Comparison of ENCODE assay signal across 9 cellular contexts in genomic region chr4:2689825-2690700, GRCh38.
A peak's percentile ranks its signal among the peaks of the same experiment; 100 is the strongest.
DNase-seq lines count a peak whose midpoint lies in the region; ATAC-seq, FAIRE-seq and TF ChIP-seq lines count a peak whose summit lies in the region.
"Had no signal": no experiment of that assay in that cellular context is flagged by ENCODE, and none has a peak within 500 bp of the region (broad histone marks: within the 10 kb centered on the region; RNA-seq: fewer than 3 reads in every experiment).

No MANE protein-coding gene starts in this region.

- no peaks in the 10 kb centered on the region for H3K27me3 ChIP-seq in CD4-positive, CD25-positive, alpha-beta regulatory T cell (ENCODE audit: control insufficient read depth, insufficient read depth, low read length)
- no peaks in the 10 kb centered on the region for H3K27me3 ChIP-seq in OCI-LY3 (ENCODE audit: low read depth, low read length)
- H3K27me3 ChIP-seq: upper lobe of left lung had no signal

- no peaks in the 10 kb centered on the region for H3K4me1 ChIP-seq in CD4-positive, CD25-positive, alpha-beta regulatory T cell (ENCODE audit: control insufficient read depth, insufficient read depth, low read length, poor library complexity, severe bottlenecking)
- H3K4me1 ChIP-seq in OCI-LY3 (ENCODE audit: low read length) = peaks cover 33% of the 10 kb centered on the region
- H3K4me1 ChIP-seq in kidney (ENCODE audit: control insufficient read depth in 1 of 2, insufficient read depth in 1 of 2, low read depth in 1 of 2, low read length in 2 of 2) = peaks cover 0 to 2% of the 10 kb centered on the region in 2 donors

- FAIRE-seq in kidney (lab: Jason Lieb, UNC) = no peak

- peak in 1 of 3 donors; percentile 18 for DNase-seq in CD4-positive, CD25-positive, alpha-beta regulatory T cell
- peak; percentile 34 for DNase-seq in fibroblast of villous mesenchyme (ENCODE audit: low read depth)
- DNase-seq in T-helper 9 cell = no peak
- no peak for DNase-seq in GM10248 (ENCODE audit: extremely low spot score)
- DNase-seq in kidney = no peak
- no peak for DNase-seq in ecto neural progenitor cell (ENCODE audit: low spot score)

- peak overlapping the region; percentile 36 for H3K4me2 ChIP-seq in OCI-LY3 (ENCODE audit: low read length)

- H3K4me3 Mint-ChIP-seq in CD4-positive, CD25-positive, alpha-beta regulatory T cell = peak overlapping the region in 1 of 4 donors; percentile 7

- CTCF ChIA-PET in GM10248 (lab: Yijun Ruan, JAX) = interaction anchor here (1.4 to 2.7 kb wide), 4 partner anchors 9 to 155 kb away, joined by 3 to 13 read pairs (median 10); no protein-coding TSS in a partner anchor

- H3K9me3 ChIP-seq in CD4-positive, CD25-positive, alpha-beta regulatory T cell (ENCODE audit: control insufficient read depth in 2 of 2, low read length in 2 of 2) = no peaks in the 10 kb centered on the region
- H3K9me3 ChIP-seq in OCI-LY3 (ENCODE audit: insufficient read depth, low read length) (no peaks in the 10 kb centered on the region), kidney (ENCODE audit: control insufficient read depth in 1 of 2, low read length in 2 of 2) (no peaks in the 10 kb centered on the region)
- H3K9me3 ChIP-seq: upper lobe of left lung had no signal

- H3K9ac ChIP-seq in OCI-LY3 (ENCODE audit: low read length) = no peak overlapping the region
- no peak overlapping the region for H3K9ac ChIP-seq in kidney (ENCODE audit: low read length in 2 of 2)

- H3K27ac ChIP-seq in CD4-positive, CD25-positive, alpha-beta regulatory T cell (ENCODE audit: insufficient read depth, low read length, poor library complexity, severe bottlenecking) = no peak overlapping the region
- H3K27ac ChIP-seq in OCI-LY3 (ENCODE audit: low read length) = peak overlapping the region; percentile 6; the same call in 1 of the 2 replicates
- H3K27ac ChIP-seq in kidney (ENCODE audit: low read depth in 2 of 2, low read length in 2 of 2) = no peak overlapping the region
- H3K27ac ChIP-seq: upper lobe of left lung had no signal

- H3K27ac Mint-ChIP-seq in CD4-positive, CD25-positive, alpha-beta regulatory T cell = peak overlapping the region in 2 of 3 donors; percentile 58 to 79

- intact Hi-C loops in kidney (cut with DNase I) = no loop called here

- H2AFZ ChIP-seq in OCI-LY3 (ENCODE audit: low read depth, low read length) = no peak overlapping the region

- peaks cover 89% of the 10 kb centered on the region for H3K36me3 ChIP-seq in CD4-positive, CD25-positive, alpha-beta regulatory T cell (ENCODE audit: control insufficient read depth, insufficient read depth, low read length)
- H3K36me3 ChIP-seq in OCI-LY3 (replicated peaks; ENCODE audit: low read depth, low read length) (peaks cover 44% of the 10 kb centered on the region), kidney (ENCODE audit: control insufficient read depth in 1 of 2, insufficient read depth in 2 of 2, low read length in 2 of 2) (peaks cover 24 to 62% of the 10 kb centered on the region in 2 donors)

- H3K4me3 ChIP-seq in CD4-positive, CD25-positive, alpha-beta regulatory T cell (ENCODE audit: low read depth, low read length) = no peak overlapping the region
- H3K4me3 ChIP-seq in OCI-LY3 (ENCODE audit: low read length) = 0 out of 2 replicates have a peak overlapping the region, but pooled peaks have one; percentile 3
- no peak overlapping the region for H3K4me3 ChIP-seq in fibroblast of villous mesenchyme (ENCODE audit: low read depth, low read length)
- H3K4me3 ChIP-seq in kidney (ENCODE audit: low read length in 2 of 2) = no peak overlapping the region
- H3K4me3 ChIP-seq: upper lobe of left lung had no signal

- no peaks in the 10 kb centered on the region for H3K79me2 ChIP-seq in OCI-LY3 (ENCODE audit: low read length)

- peaks cover 66% of the 10 kb centered on the region for H3K36me3 Mint-ChIP-seq in CD4-positive, CD25-positive, alpha-beta regulatory T cell

- H4K20me1 ChIP-seq in OCI-LY3 (ENCODE audit: insufficient read depth, low read length) = no peaks in the 10 kb centered on the region

- peaks cover 0 to 2% (median 0%) of the 10 kb centered on the region in 7 donors for H3K9me3 Mint-ChIP-seq in CD4-positive, CD25-positive, alpha-beta regulatory T cell

- POLR2A ChIA-PET in GM10248 (lab: Yijun Ruan, JAX) = no interaction called here

- H3K4me1 Mint-ChIP-seq in CD4-positive, CD25-positive, alpha-beta regulatory T cell = peaks cover 0 to 15% (median 4%) of the 10 kb centered on the region in 4 donors

- peak; percentile 54 to 65 for ATAC-seq in CD4-positive, CD25-positive, alpha-beta regulatory T cell (ENCODE audit: low read depth in 2 of 2)
- ATAC-seq in GM21367 (IDR thresholded peaks at IDR 0.05; ENCODE audit: unreplicated experiment) = peak; percentile 40

- H3K27me3 Mint-ChIP-seq in CD4-positive, CD25-positive, alpha-beta regulatory T cell = no peaks in the 10 kb centered on the region

- TF ChIP-seq CTCF in OCI-LY3 (IDR thresholded peaks at IDR 0.05; ENCODE audit: low read depth, low read length) (no peak), fibroblast of villous mesenchyme (IDR thresholded peaks at IDR 0.05; ENCODE audit: insufficient read depth, low read depth, low read length) (no peak), GM10248 (IDR thresholded peaks at IDR 0.05; ENCODE audit: control extremely low read depth, extremely low read depth, low read depth, missing control alignments) (no peak), kidney (IDR thresholded peaks at IDR 0.05; ENCODE audit: borderline replicate concordance, extremely low read depth, insufficient read depth) (no peak)
